In the genomic region with DNA sequence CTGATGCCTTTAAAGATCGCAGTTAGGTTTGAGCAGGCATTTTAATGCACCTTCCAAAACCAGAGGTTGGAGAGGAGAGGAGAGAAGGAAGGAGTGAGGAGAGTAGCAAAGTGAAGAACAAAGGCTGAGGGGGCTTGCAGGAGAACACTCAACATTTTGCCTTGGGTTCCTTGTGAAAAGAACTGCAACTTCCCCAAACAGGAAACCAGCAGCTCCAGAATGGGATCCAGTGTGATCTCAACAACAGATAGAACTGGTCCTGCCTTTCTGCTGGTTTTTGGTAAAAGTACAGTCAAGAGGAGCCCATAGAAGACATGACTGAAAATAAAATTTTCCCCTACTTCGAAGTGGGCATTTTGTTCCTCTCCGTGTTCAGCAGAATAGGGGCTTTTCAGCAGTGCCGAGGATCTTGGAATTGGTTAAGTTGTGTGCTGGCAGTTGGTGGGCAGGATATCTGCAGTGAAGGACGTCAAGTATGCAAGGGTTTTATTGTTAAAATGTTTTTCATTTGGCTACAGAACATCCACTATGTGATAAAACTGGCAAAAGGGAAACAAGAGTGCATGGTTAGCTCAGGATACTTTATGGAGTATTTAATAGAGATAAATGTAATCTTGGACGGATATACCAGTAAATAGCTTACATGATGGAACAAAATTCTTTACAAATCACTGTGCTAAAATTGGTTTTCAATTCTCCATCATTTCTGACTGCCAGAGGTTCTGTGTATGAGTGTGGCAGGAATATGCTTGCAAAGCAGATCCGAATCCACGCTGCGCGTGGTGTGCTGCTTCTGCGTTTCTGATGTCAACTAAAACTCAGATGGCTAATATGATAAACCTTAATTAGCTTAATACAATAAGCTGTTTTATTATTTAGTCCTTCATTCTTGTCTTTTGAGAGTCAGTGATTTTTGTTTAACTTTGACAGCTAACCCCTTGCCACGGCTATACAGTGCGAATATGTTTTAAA, we compare ENCODE assay signal across 12 cellular contexts. TPM values are rescaled to one million over a fixed set of nuclear protein-coding genes. Genes with fewer than 3 reads are reported as not detected.
DNase-seq lines count a peak whose midpoint lies in the region; ATAC-seq and TF ChIP-seq lines count a peak whose summit lies in the region.
"Had no signal": no experiment of that assay in that cellular context is flagged by ENCODE, and none has a peak within 500 bp of the region (broad histone marks: within the 10 kb centered on the region; RNA-seq: fewer than 3 reads in every experiment).

No MANE protein-coding gene starts in this region.

- H2AFZ ChIP-seq in SU-DHL-6 (ENCODE audit: low read depth, low read length, severe bottlenecking), result no peak overlapping the region

- H3K27me3 Mint-ChIP-seq in activated T-cell treated with anti-CD3 and anti-CD28 coated beads, Interleukin-2, amount 50 U/mL, for 72 hours (ENCODE audit: low read depth), result peaks cover 82% of the 10 kb centered on the region

- TF ChIP-seq CTCF in AG09309 (IDR thresholded peaks at IDR 0.05; ENCODE audit: control insufficient read depth, insufficient read depth, low read depth, low read length, missing control alignments) (no peak), SU-DHL-6 (IDR thresholded peaks at IDR 0.05; ENCODE audit: insufficient read depth, low read length, poor library complexity, severe bottlenecking) (no peak), foreskin fibroblast (IDR thresholded peaks at IDR 0.05; ENCODE audit: low read depth, low read length) (no peak), psoas muscle (IDR thresholded peaks at IDR 0.05) (no peak), GM13977 (IDR thresholded peaks at IDR 0.05; ENCODE audit: extremely low read depth, insufficient read depth, missing control alignments) (no peak)

- no peaks in the 10 kb centered on the region for H3K27me3 ChIP-seq in SU-DHL-6 (ENCODE audit: low read length)
- H3K27me3 ChIP-seq in psoas muscle (ENCODE audit: insufficient read depth in 3 of 3, low read length in 2 of 3), result no peaks in the 10 kb centered on the region

- intact Hi-C loops in psoas muscle (cut with DNase I), result loop anchor here in 1 of 2 donors (5.0 kb wide), 3 partner anchors 36 to 84 kb away; no protein-coding TSS in a partner anchor

- peaks cover 0 to 1% of the 10 kb centered on the region in 2 donors for H3K36me3 Mint-ChIP-seq in activated T-cell treated with anti-CD3 and anti-CD28 coated beads, Interleukin-2, amount 50 U/mL, for 72 hours (ENCODE audit: insufficient read depth in 2 of 2)
- H3K36me3 Mint-ChIP-seq: activated naive CD4-positive, alpha-beta T cell treated with anti-CD3 and anti-CD28 coated beads, Interleukin-2, amount 10 ng/mL, durations not matched to agents 7 days and 5 days had no signal

- H3K4me1 ChIP-seq in psoas muscle, result peaks cover 65% of the 10 kb centered on the region

- no peak for DNase-seq in AG09309 (ENCODE audit: low read depth)
- peak in 1 of 2 donors; percentile 46 for DNase-seq in foreskin fibroblast
- no peak for DNase-seq in psoas muscle
- no peak for DNase-seq in activated T-cell treated with anti-CD3 and anti-CD28 coated beads, Interleukin-2, amount 50 U/mL, for 72 hours
- DNase-seq in GM13977 (ENCODE audit: low spot score), result no peak
- no peak for DNase-seq in HK-2 (ENCODE audit: unreplicated experiment)
- DNase-seq in GM03348 (ENCODE audit: low spot score), result no peak
- DNase-seq: activated naive CD4-positive, alpha-beta T cell treated with anti-CD3 and anti-CD28 coated beads, Interleukin-2, amount 10 ng/mL, durations not matched to agents 7 days and 5 days; CD8-positive, alpha-beta memory T cell; foreskin melanocyte; NCI-H446 had no signal

- peak overlapping the region; percentile 57 for H3K4me2 ChIP-seq in SU-DHL-6 (ENCODE audit: low read depth, low read length, poor library complexity, severe bottlenecking)

- no peaks in the 10 kb centered on the region for H3K9me3 Mint-ChIP-seq in activated T-cell treated with anti-CD3 and anti-CD28 coated beads, Interleukin-2, amount 50 U/mL, for 72 hours
- H3K9me3 Mint-ChIP-seq: activated naive CD4-positive, alpha-beta T cell treated with anti-CD3 and anti-CD28 coated beads, Interleukin-2, amount 10 ng/mL, durations not matched to agents 7 days and 5 days had no signal

- no peaks in the 10 kb centered on the region for H3K9me3 ChIP-seq in SU-DHL-6 (ENCODE audit: insufficient read depth, low read length)
- no peaks in the 10 kb centered on the region for H3K9me3 ChIP-seq in psoas muscle

- 64 to 80% (median 68%) methylated on average over 13 of the region's 13 CpGs for WGBS in psoas muscle, 3 donors

- H3F3A ChIP-seq in SU-DHL-6 (ENCODE audit: insufficient read depth), result peaks cover 19% of the 10 kb centered on the region

- no peaks in the 10 kb centered on the region for H3K9me2 ChIP-seq in SU-DHL-6 (replicated peaks; ENCODE audit: insufficient read depth, low read length)

- in situ Hi-C loops in GM13977 (cut with MboI; ENCODE audit: low pct_unique_long_range_greater_than_20kb, low sequenced_read_pairs, unreplicated experiment), result no loop called here

- H3K27ac ChIP-seq in SU-DHL-6 (ENCODE audit: low read depth, low read length) (peak overlapping the region; percentile 11), psoas muscle (peak overlapping the region; percentile 99)

- peaks cover 10% of the 10 kb centered on the region for H3K4me1 Mint-ChIP-seq in activated T-cell treated with anti-CD3 and anti-CD28 coated beads, Interleukin-2, amount 50 U/mL, for 72 hours (ENCODE audit: low read depth)

- 0 out of 2 replicates have a peak overlapping the region, but pooled peaks have one; percentile 4 for H3K9ac ChIP-seq in SU-DHL-6 (ENCODE audit: low read length)

- no peak overlapping the region for H3K27ac Mint-ChIP-seq in activated T-cell treated with anti-CD3 and anti-CD28 coated beads, Interleukin-2, amount 50 U/mL, for 72 hours
- H3K27ac Mint-ChIP-seq: activated naive CD4-positive, alpha-beta T cell treated with anti-CD3 and anti-CD28 coated beads, Interleukin-2, amount 10 ng/mL, durations not matched to agents 7 days and 5 days had no signal

- H4K20me1 ChIP-seq in SU-DHL-6 (ENCODE audit: low read depth, low read length), result no peaks in the 10 kb centered on the region

- H3K4me3 ChIP-seq in AG09309 (ENCODE audit: control insufficient read depth, low read depth, low read length) (peak overlapping the region; percentile 5; the same call in 1 of the 2 replicates), SU-DHL-6 (ENCODE audit: insufficient read depth, low read length, poor library complexity, severe bottlenecking) (no peak overlapping the region), foreskin fibroblast (ENCODE audit: low read depth in 1 of 2, low read length in 2 of 2) (peak overlapping the region; percentile 35 to 55), psoas muscle (peak overlapping the region; percentile 73)

- H3K36me3 ChIP-seq in SU-DHL-6 (ENCODE audit: low read length) (peaks cover 14% of the 10 kb centered on the region), psoas muscle (ENCODE audit: insufficient read depth in 1 of 2, low read depth in 1 of 2) (peaks cover 2 to 42% of the 10 kb centered on the region in 2 donors)

- peaks cover 40% of the 10 kb centered on the region; the same call in 1 of the 2 replicates for H3K79me2 ChIP-seq in SU-DHL-6 (ENCODE audit: insufficient read depth, low read length)

- ATAC-seq in psoas muscle, result no peak
- no peak for ATAC-seq in activated T-cell treated with anti-CD3 and anti-CD28 coated beads, Interleukin-2, amount 50 U/mL, for 72 hours (replicated peaks in 1 of 2)

- H3K4me3 Mint-ChIP-seq in activated T-cell treated with anti-CD3 and anti-CD28 coated beads, Interleukin-2, amount 50 U/mL, for 72 hours, result no peak overlapping the region
- H3K4me3 Mint-ChIP-seq: activated naive CD4-positive, alpha-beta T cell treated with anti-CD3 and anti-CD28 coated beads, Interleukin-2, amount 10 ng/mL, durations not matched to agents 7 days and 5 days had no signal

RNA-seq across cellular contexts. Expression of a gene that starts 1.9 kb away (rescaled TPM):
- total RNA-seq in psoas muscle, result 100 to 1,000 TPM in 1 of 4 donors, 10 to 100 TPM in 3; 68.8 to 105 (median 84.7) TPM
- 10 to 100 TPM; 13.6 to 41.9 (median 22.7) TPM for polyA plus RNA-seq in psoas muscle
- total RNA-seq in activated T-cell treated with anti-CD3 and anti-CD28 coated beads, Interleukin-2, amount 50 U/mL, for 72 hours, result 10 to 100 TPM; 10.2 to 14.5 TPM

Comparison
In these comparisons a context has a peak if more than half of its experiments do, and no peak if none do; other contexts are left out.
1. RNA of a gene that starts 1.9 kb away (total RNA-seq): 68.8 to 105 TPM in psoas muscle; 10.2 to 14.5 TPM in activated T-cell treated with anti-CD3 and anti-CD28 coated beads, Interleukin-2, amount 50 U/mL, for 72 hours; every median in the first group is over 4 times any median in the second.